In genomic region chr1:206891412-206891811, GRCh38 we compare ENCODE assay signal across 24 cellular contexts. TPM values are rescaled to one million over a fixed set of nuclear protein-coding genes. Genes with fewer than 3 reads are reported as not detected.
DNase-seq lines count a peak whose midpoint lies in the region; ATAC-seq, FAIRE-seq and TF ChIP-seq lines count a peak whose summit lies in the region.
"Had no signal": no experiment of that assay in that cellular context is flagged by ENCODE, and none has a peak within 500 bp of the region (broad histone marks: within the 10 kb centered on the region; RNA-seq: fewer than 3 reads in every experiment).

No MANE protein-coding gene starts in this region.

- H3K4me1 ChIP-seq in A549, result peaks cover 64% of the 10 kb centered on the region
- no peaks in the 10 kb centered on the region for H3K4me1 ChIP-seq in CD4-positive, CD25-positive, alpha-beta regulatory T cell (ENCODE audit: control insufficient read depth, insufficient read depth, low read length, poor library complexity, severe bottlenecking)
- peaks cover 71% of the 10 kb centered on the region for H3K4me1 ChIP-seq in RWPE2 (ENCODE audit: insufficient read depth, poor library complexity, severe bottlenecking)
- peaks cover 42% of the 10 kb centered on the region for H3K4me1 ChIP-seq in fibroblast of lung (ENCODE audit: control insufficient read depth, extremely low read depth, insufficient read depth, low read length)
- H3K4me1 ChIP-seq in Caco-2, result no peaks in the 10 kb centered on the region

- TF ChIP-seq EP300 in A549 (IDR thresholded peaks at IDR 0.05), result no peak

- H3K4me1 Mint-ChIP-seq in CD4-positive, CD25-positive, alpha-beta regulatory T cell, result peaks cover 9 to 21% (median 13%) of the 10 kb centered on the region in 4 donors
- peaks cover 7% of the 10 kb centered on the region for H3K4me1 Mint-ChIP-seq in Caco-2 (ENCODE audit: low read depth, unreplicated experiment)
- H3K4me1 Mint-ChIP-seq: neural crest cell had no signal

- no peaks in the 10 kb centered on the region for H3K27me3 Mint-ChIP-seq in CD4-positive, CD25-positive, alpha-beta regulatory T cell
- H3K27me3 Mint-ChIP-seq in Caco-2 (ENCODE audit: insufficient read depth, unreplicated experiment), result peaks cover 8% of the 10 kb centered on the region

- H3K27ac ChIP-seq in A549, result peak overlapping the region; percentile 51 to 76; a peak in 5 of 6 replicates
- no peak overlapping the region for H3K27ac ChIP-seq in CD4-positive, CD25-positive, alpha-beta regulatory T cell (ENCODE audit: insufficient read depth, low read length, poor library complexity, severe bottlenecking)
- H3K27ac ChIP-seq in RWPE2 (ENCODE audit: poor library complexity, severe bottlenecking), result peak overlapping the region; percentile 98
- H3K27ac ChIP-seq in fibroblast of lung (ENCODE audit: insufficient read depth, low read length), result peak overlapping the region; percentile 89
- H3K27ac ChIP-seq: heart left ventricle, left ventricle myocardium inferior had no signal

- no peak for TF ChIP-seq POLR2A in A549 (IDR thresholded peaks at IDR 0.05; ENCODE audit: low read length)

- H3K9ac ChIP-seq in fibroblast of lung (ENCODE audit: insufficient read depth, low read length), result no peak overlapping the region

- DNase-seq in A549 (ENCODE audit: low read depth in 1 of 2, low spot score in 1 of 2) (no peak), RWPE2 (ENCODE audit: low spot score) (no peak), fibroblast of lung (ENCODE audit: low read depth in 2 of 2) (no peak), Caco-2 (no peak)
- no peak for DNase-seq in CD4-positive, CD25-positive, alpha-beta regulatory T cell
- DNase-seq in effector CD4-positive, alpha-beta T cell, result no peak
- no peak for DNase-seq in activated effector memory CD4-positive, alpha-beta T cell treated with anti-CD3 and anti-CD28 coated beads, Interleukin-2, amount 50 U/mL, for 16 hours
- DNase-seq: activated CD4-positive, alpha-beta T cell treated with anti-CD3 and anti-CD28 coated beads for 1 hour; activated gamma-delta T cell; effector memory CD4-positive, alpha-beta T cell; GOT3; heart left ventricle; left ventricle myocardium inferior; NCI-H1092 treated with DMSO at 0.1 percent for 48 hours; NCI-H2081 treated with DMSO at 0.1 percent for 48 hours; NCI-H510A treated with DMSO at 0.1 percent for 48 hours had no signal

- no peak overlapping the region for H2AFZ ChIP-seq in fibroblast of lung (ENCODE audit: low read length)

- H3K9me3 ChIP-seq in A549 (no peaks in the 10 kb centered on the region), RWPE2 (ENCODE audit: severe bottlenecking) (no peaks in the 10 kb centered on the region), fibroblast of lung (ENCODE audit: control insufficient read depth, insufficient read depth, low read depth, low read length) (no peaks in the 10 kb centered on the region), Caco-2 (no peaks in the 10 kb centered on the region)
- no peaks in the 10 kb centered on the region for H3K9me3 ChIP-seq in CD4-positive, CD25-positive, alpha-beta regulatory T cell (ENCODE audit: control insufficient read depth in 2 of 2, low read length in 2 of 2)
- H3K9me3 ChIP-seq: heart left ventricle, left ventricle myocardium inferior, mucosa of descending colon had no signal

- H3K36me3 ChIP-seq in CD4-positive, CD25-positive, alpha-beta regulatory T cell (ENCODE audit: control insufficient read depth, insufficient read depth, low read length), result no peaks in the 10 kb centered on the region
- H3K36me3 ChIP-seq in RWPE2 (ENCODE audit: low read depth) (no peaks in the 10 kb centered on the region), fibroblast of lung (ENCODE audit: control insufficient read depth, insufficient read depth, low read length) (no peaks in the 10 kb centered on the region), Caco-2 (ENCODE audit: control insufficient read depth, insufficient read depth, low read length) (no peaks in the 10 kb centered on the region)
- H3K36me3 ChIP-seq: heart left ventricle, left ventricle myocardium inferior had no signal

- H3K27me3 ChIP-seq in CD4-positive, CD25-positive, alpha-beta regulatory T cell (ENCODE audit: control insufficient read depth, insufficient read depth, low read length), result no peaks in the 10 kb centered on the region
- no peaks in the 10 kb centered on the region for H3K27me3 ChIP-seq in RWPE2 (ENCODE audit: insufficient read depth, poor library complexity, severe bottlenecking)
- H3K27me3 ChIP-seq in fibroblast of lung (ENCODE audit: control insufficient read depth, insufficient read depth, low read length), result no peaks in the 10 kb centered on the region
- no peaks in the 10 kb centered on the region for H3K27me3 ChIP-seq in Caco-2 (replicated peaks; ENCODE audit: control insufficient read depth, insufficient read depth, low read length)

- H3K36me3 Mint-ChIP-seq in CD4-positive, CD25-positive, alpha-beta regulatory T cell, result peaks cover 16% of the 10 kb centered on the region
- H3K36me3 Mint-ChIP-seq in Caco-2 (ENCODE audit: insufficient read depth, unreplicated experiment), result no peaks in the 10 kb centered on the region

- intact Hi-C loops in Caco-2 (cut with micrococcal nuclease; ENCODE audit: unreplicated experiment), result no loop called here

- ATAC-seq in A549 (no peak), RWPE2 (ENCODE audit: low read depth) (no peak), HG03196 (IDR thresholded peaks at IDR 0.05; ENCODE audit: unreplicated experiment) (no peak)
- no peak for ATAC-seq in CD4-positive, CD25-positive, alpha-beta regulatory T cell (ENCODE audit: low read depth in 2 of 2)

- POLR2A ChIA-PET in A549 (lab: Yijun Ruan, JAX), result interaction anchor here (0.9 kb wide), 1 partner anchor 18 kb away, joined by 6 read pairs; no protein-coding TSS in a partner anchor
- POLR2A ChIA-PET in Caco-2 (lab: Charles Lee), result no interaction called here

- no peak for TF ChIP-seq RAD21 in A549 (conservative IDR thresholded peaks at IDR 0.05 in 1 of 2, IDR thresholded peaks at IDR 0.05 in 1 of 2)

- H3K9me3 Mint-ChIP-seq in CD4-positive, CD25-positive, alpha-beta regulatory T cell, result peaks cover 0 to 1% (median 0%) of the 10 kb centered on the region in 7 donors
- no peaks in the 10 kb centered on the region for H3K9me3 Mint-ChIP-seq in Caco-2 (ENCODE audit: unreplicated experiment)
- H3K9me3 Mint-ChIP-seq: neural crest cell had no signal

- peak overlapping the region in 2 of 3 donors; percentile 36 to 84 for H3K27ac Mint-ChIP-seq in CD4-positive, CD25-positive, alpha-beta regulatory T cell
- no peak overlapping the region for H3K27ac Mint-ChIP-seq in Caco-2 (ENCODE audit: unreplicated experiment)
- H3K27ac Mint-ChIP-seq: progenitor cell of endocrine pancreas had no signal

- H3K4me2 ChIP-seq in A549 (peak overlapping the region; percentile 82), fibroblast of lung (ENCODE audit: extremely low read depth, insufficient read depth, low read length) (no peak overlapping the region)

- no peak overlapping the region; the same call in 2 of the 3 replicates for H3K4me3 ChIP-seq in A549
- H3K4me3 ChIP-seq in CD4-positive, CD25-positive, alpha-beta regulatory T cell (ENCODE audit: low read depth, low read length), result no peak overlapping the region
- no peak overlapping the region for H3K4me3 ChIP-seq in RWPE2 (ENCODE audit: severe bottlenecking)
- H3K4me3 ChIP-seq in fibroblast of lung (replicated peaks in 1 of 4; ENCODE audit: control extremely low read depth in 1 of 4, insufficient read depth in 1 of 4, low read depth in 3 of 4, low read length in 4 of 4), result no peak overlapping the region
- H3K4me3 ChIP-seq in Caco-2 (ENCODE audit: low read depth, low read length), result no peak overlapping the region
- H3K4me3 ChIP-seq: heart left ventricle, left ventricle myocardium inferior, mucosa of descending colon, skin epidermis had no signal

- H3K79me2 ChIP-seq in fibroblast of lung (ENCODE audit: control insufficient read depth, insufficient read depth, low read length), result no peaks in the 10 kb centered on the region

- no peak overlapping the region for H3K4me3 Mint-ChIP-seq in CD4-positive, CD25-positive, alpha-beta regulatory T cell
- H3K4me3 Mint-ChIP-seq in Caco-2 (ENCODE audit: unreplicated experiment), result no peak overlapping the region
- H3K4me3 Mint-ChIP-seq: neural crest cell had no signal

- TF ChIP-seq CTCF in A549 (IDR thresholded peaks at IDR 0.05), result no peak
- TF ChIP-seq CTCF in RWPE2 (IDR thresholded peaks at IDR 0.05; ENCODE audit: poor library complexity, severe bottlenecking), result no peak
- TF ChIP-seq CTCF in fibroblast of lung (conservative IDR thresholded peaks at IDR 0.05 in 1 of 2, IDR thresholded peaks at IDR 0.05 in 1 of 2; ENCODE audit: low read depth in 1 of 2, low read length in 2 of 2), result no peak
- TF ChIP-seq CTCF in Caco-2 (IDR thresholded peaks at IDR 0.05; ENCODE audit: insufficient read depth in 1 of 2, low read depth in 1 of 2, low read length in 1 of 2, severe bottlenecking in 1 of 2, unreplicated experiment in 1 of 2), result no peak

- no TSS peak for BruUV-seq in Caco-2 (replicated peaks; lab: Mats Ljungman, UMichigan)

- 31% methylated on average over 1 of the region's 1 CpG for whole genome bisulfite sequencing in A549 (ENCODE audit: missing lambda C conversion rate)

- CTCF ChIA-PET in A549 (lab: Yijun Ruan, JAX), result interaction anchor here (1.1 to 1.8 kb wide), 3 partner anchors 11 to 20 kb away, joined by 3 to 4 read pairs (median 3); no protein-coding TSS in a partner anchor
- CTCF ChIA-PET in Caco-2 (lab: Charles Lee), result interaction anchor here (1.3 kb wide), 1 partner anchor 21 kb away, joined by 3 read pairs; no protein-coding TSS in a partner anchor

- FAIRE-seq in A549 (lab: Jason Lieb, UNC), result no peak
- FAIRE-seq: astrocyte had no signal

- no peaks in the 10 kb centered on the region for H4K20me1 ChIP-seq in fibroblast of lung (ENCODE audit: control insufficient read depth, extremely low read depth, insufficient read depth, low read length)

RNA-seq across cellular contexts. Expression of gene IL24, which starts 5.8 kb away (rescaled TPM):
- 0.04 and 0.12 TPM in 2 replicates for polyA plus RNA-seq in A549 (2011; rRNA removed)
- not detected in 2 replicates for polyA plus RNA-seq in A549 (2012; cell fraction: cytosol; rRNA removed)
- polyA plus RNA-seq in A549 (2012; cell fraction: nucleus; rRNA removed), result 0.02 TPM in 1 of 2 replicates, not detected in the other
- polyA plus RNA-seq in A549 (2017; fragmentation: RNase III; extraction: RNeasy Plus Mini Kit Qiagen cat#74134 plus additional on column Dnase treatment), result 0.07 TPM in 1 of 3 replicates, not detected in the others
- not detected in 2 replicates for polyA minus RNA-seq in A549 (2011; rRNA and poly(A)+ RNA removed)
- not detected for total RNA-seq in CD4-positive, CD25-positive, alpha-beta regulatory T cell
- 10 to 100 TPM; 25.0 to 36.3 (median 29.6) TPM for polyA plus RNA-seq in CD4-positive, CD25-positive, alpha-beta regulatory T cell
- 0.17 TPM in 1 of 2 replicates, not detected in the other for total RNA-seq in fibroblast of lung
- polyA plus RNA-seq in fibroblast of lung, result 0.54 TPM in 1 of 2 replicates, not detected in the other
- polyA plus RNA-seq in fibroblast of lung (2012), result 0.13 and 0.91 TPM in 2 replicates
- polyA minus RNA-seq in fibroblast of lung (ENCODE audit: low replicate concordance), result 3.0 TPM in 1 of 2 replicates, not detected in the other
- not detected in 2 replicates for total RNA-seq in Caco-2 (2022)
- total RNA-seq: astrocyte, cerebellum, heart left ventricle, HT-29, left ventricle myocardium inferior, mucosa of descending colon, neural crest cell, progenitor cell of endocrine pancreas had no signal

RNA-seq across cellular contexts. Expression of gene IL20, which starts 26.0 kb away (rescaled TPM):
- 0.05 and 0.13 TPM in 2 replicates for polyA plus RNA-seq in A549 (2011; rRNA removed)
- polyA plus RNA-seq in A549 (2012; cell fraction: cytosol; rRNA removed), result 0.04 TPM in 1 of 2 replicates, not detected in the other
- not detected in 2 replicates for polyA plus RNA-seq in A549 (2012; cell fraction: nucleus; rRNA removed)
- polyA plus RNA-seq in A549 (2017; fragmentation: RNase III; extraction: RNeasy Plus Mini Kit Qiagen cat#74134 plus additional on column Dnase treatment), result not detected in 3 replicates
- not detected in 2 replicates for polyA minus RNA-seq in A549 (2011; rRNA and poly(A)+ RNA removed)
- total RNA-seq in CD4-positive, CD25-positive, alpha-beta regulatory T cell, result not detected
- not detected for polyA plus RNA-seq in CD4-positive, CD25-positive, alpha-beta regulatory T cell
- not detected in 2 replicates for total RNA-seq in fibroblast of lung
- not detected in 2 replicates for polyA plus RNA-seq in fibroblast of lung
- not detected in 2 replicates for polyA plus RNA-seq in fibroblast of lung (2012)
- not detected in 2 replicates for polyA minus RNA-seq in fibroblast of lung (ENCODE audit: low replicate concordance)
- not detected in 2 replicates for total RNA-seq in Caco-2 (2022)
- total RNA-seq: astrocyte, cerebellum, heart left ventricle, HT-29, left ventricle myocardium inferior, mucosa of descending colon, neural crest cell, progenitor cell of endocrine pancreas had no signal
- polyA plus RNA-seq: heart left ventricle had no signal

RNA-seq across cellular contexts. Expression of gene FCMR, which starts 30.3 kb away (rescaled TPM):
- 0.19 and 0.73 TPM in 2 replicates for polyA plus RNA-seq in A549 (2011; rRNA removed)
- polyA plus RNA-seq in A549 (2012; cell fraction: cytosol; rRNA removed), result 0.94 and 1.2 TPM in 2 replicates
- polyA plus RNA-seq in A549 (2012; cell fraction: nucleus; rRNA removed), result 0.58 and 0.61 TPM in 2 replicates
- polyA plus RNA-seq in A549 (2017; fragmentation: RNase III; extraction: RNeasy Plus Mini Kit Qiagen cat#74134 plus additional on column Dnase treatment), result 0.93 to 1.3 TPM (median 1.0 TPM) in 3 replicates
- 0.58 and 0.91 TPM in 2 replicates for polyA minus RNA-seq in A549 (2011; rRNA and poly(A)+ RNA removed)
- 393 TPM for total RNA-seq in CD4-positive, CD25-positive, alpha-beta regulatory T cell
- polyA plus RNA-seq in CD4-positive, CD25-positive, alpha-beta regulatory T cell, result 100 to 1,000 TPM; 888 to 986 (median 949) TPM
- 0.26 and 0.33 TPM in 2 replicates for total RNA-seq in fibroblast of lung
- polyA plus RNA-seq in fibroblast of lung, result 1.5 and 4.3 TPM in 2 replicates
- polyA plus RNA-seq in fibroblast of lung (2012), result 2.1 and 4.9 TPM in 2 replicates
- 7.2 and 24.4 TPM in 2 replicates for polyA minus RNA-seq in fibroblast of lung (ENCODE audit: low replicate concordance)
- not detected in 2 replicates for total RNA-seq in Caco-2 (2022)
- total RNA-seq: cerebellum, neural crest cell, progenitor cell of endocrine pancreas had no signal

RNA-seq across cellular contexts. Expression of gene PIGR, which starts 54.9 kb away (rescaled TPM):
- polyA plus RNA-seq in A549 (2011; rRNA removed) (0.01 and 0.03 TPM in 2 replicates), A549 (2017; fragmentation: RNase III; extraction: RNeasy Plus Mini Kit Qiagen cat#74134 plus additional on column Dnase treatment) (not detected in 3 replicates), fibroblast of lung (not detected in 2 replicates)
- 0.01 TPM in 1 of 2 replicates, not detected in the other for polyA plus RNA-seq in A549 (2012; cell fraction: cytosol; rRNA removed)
- polyA plus RNA-seq in A549 (2012; cell fraction: nucleus; rRNA removed), result 0.01 TPM in 2 replicates
- not detected in 2 replicates for polyA minus RNA-seq in A549 (2011; rRNA and poly(A)+ RNA removed)
- total RNA-seq in CD4-positive, CD25-positive, alpha-beta regulatory T cell, result not detected
- not detected for polyA plus RNA-seq in CD4-positive, CD25-positive, alpha-beta regulatory T cell
- total RNA-seq in fibroblast of lung (not detected in 2 replicates), Caco-2 (2022) (not detected in 2 replicates)
- not detected in 2 replicates for polyA plus RNA-seq in fibroblast of lung (2012)
- polyA minus RNA-seq in fibroblast of lung (ENCODE audit: low replicate concordance), result not detected in 2 replicates
- total RNA-seq: astrocyte, neural crest cell, progenitor cell of endocrine pancreas had no signal

Comparison
In these comparisons a context has a peak if more than half of its experiments do, and no peak if none do; other contexts are left out.
1. RNA of gene FCMR, which starts 30.3 kb away (total RNA-seq): 393 TPM in CD4-positive, CD25-positive, alpha-beta regulatory T cell (single experiment); 0.26 to 0.33 TPM in fibroblast of lung and not detected in Caco-2; every median in the first group is over 100 times any median in the second.